In the genomic region with DNA sequence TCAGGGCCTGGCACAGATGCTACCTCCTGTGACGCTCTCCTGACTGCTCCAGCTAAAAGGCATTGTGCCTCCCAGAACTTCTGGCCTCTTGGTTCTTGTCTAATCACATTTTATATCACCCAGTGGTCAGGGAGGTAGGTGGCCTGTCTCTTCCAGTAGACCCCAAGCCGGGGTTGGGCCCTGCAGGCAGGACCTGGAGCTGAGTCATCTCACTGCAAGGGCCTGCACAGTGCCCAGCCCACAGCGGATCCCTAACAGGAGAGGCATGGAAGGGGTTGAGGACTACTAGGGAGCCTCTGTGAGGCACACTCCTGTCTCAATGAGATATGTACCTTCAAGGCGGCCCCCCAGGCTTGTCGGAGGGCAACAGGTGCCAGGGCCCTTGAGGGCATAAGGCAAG, we compare ENCODE assay signal across 1 cellular context.
TF ChIP-seq lines count a peak whose summit lies in the region.

No MANE protein-coding gene starts in this region.

TF ChIP-seq in H1, 55 proteins besides CTCF, POLR2A, EP300 and RAD21:
- TF ChIP-seq, protein P1, sequence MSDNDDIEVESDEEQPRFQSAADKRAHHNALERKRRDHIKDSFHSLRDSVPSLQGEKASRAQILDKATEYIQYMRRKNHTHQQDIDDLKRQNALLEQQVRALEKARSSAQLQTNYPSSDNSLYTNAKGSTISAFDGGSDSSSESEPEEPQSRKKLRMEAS (IDR thresholded peaks at IDR 0.05): no peak
- no peak for TF ChIP-seq GTF2F1 (IDR thresholded peaks at IDR 0.05; ENCODE audit: borderline replicate concordance, low read depth, low read length)
- TF ChIP-seq EZH2 (IDR thresholded peaks at IDR 0.05; ENCODE audit: low read depth, low read length, severe bottlenecking): no peak
- TF ChIP-seq CBX8 (IDR thresholded peaks at IDR 0.05; ENCODE audit: borderline replicate concordance, low read depth, low read length): no peak
- no peak for TF ChIP-seq ZNF274 (IDR thresholded peaks at IDR 0.05; ENCODE audit: borderline replicate concordance, extremely low read depth, low read length)
- TF ChIP-seq SP2 (IDR thresholded peaks at IDR 0.05; ENCODE audit: low read length): no peak
- no peak for TF ChIP-seq POLR2AphosphoS5 (IDR thresholded peaks at IDR 0.05; ENCODE audit: low read depth, low read length)
- no peak for TF ChIP-seq CHD1 (IDR thresholded peaks at IDR 0.05; ENCODE audit: low read depth, low read length)
- TF ChIP-seq SP1 (IDR thresholded peaks at IDR 0.05; ENCODE audit: low read depth, low read length): no peak
- TF ChIP-seq SAP30 (IDR thresholded peaks at IDR 0.05; ENCODE audit: insufficient read depth, insufficient replicate concordance, low read length): no peak
- no peak for TF ChIP-seq KDM4A (IDR thresholded peaks at IDR 0.05; ENCODE audit: low read depth, low read length, severe bottlenecking)
- no peak for TF ChIP-seq HDAC2 (IDR thresholded peaks at IDR 0.05; ENCODE audit: borderline replicate concordance in 1 of 2, low read depth in 2 of 2, low read length in 2 of 2)
- TF ChIP-seq TCF12 (IDR thresholded peaks at IDR 0.05; ENCODE audit: low read depth, low read length): no peak
- no peak for TF ChIP-seq RXRA (IDR thresholded peaks at IDR 0.05; ENCODE audit: insufficient read depth, low read depth, low read length)
- TF ChIP-seq TAF7 (optimal IDR thresholded peaks at IDR 0.05; ENCODE audit: borderline replicate concordance, low read depth, low read length): no peak
- no peak for TF ChIP-seq CEBPB (IDR thresholded peaks at IDR 0.05; ENCODE audit: low read depth, low read length)
